Comparison of ENCODE assay signal across 15 cellular contexts in genomic region chr11:116170526-116171120, GRCh38.
A peak's percentile ranks its signal among the peaks of the same experiment; 100 is the strongest.
DNase-seq lines count a peak whose midpoint lies in the region; ATAC-seq and TF ChIP-seq lines count a peak whose summit lies in the region.
"Had no signal": no experiment of that assay in that cellular context is flagged by ENCODE, and none has a peak within 500 bp of the region (broad histone marks: within the 10 kb centered on the region; RNA-seq: fewer than 3 reads in every experiment).

No MANE protein-coding gene starts in this region.

- H3K4me1 ChIP-seq in left lung, result no peaks in the 10 kb centered on the region
- H3K4me1 ChIP-seq: HAP-1, SJSA1 had no signal

- ATAC-seq in left lung (peak; percentile 71), GM18858 (IDR thresholded peaks at IDR 0.05; ENCODE audit: unreplicated experiment) (no peak)
- ATAC-seq: heart left ventricle, sciatic nerve had no signal

- no peaks in the 10 kb centered on the region for H3K27me3 ChIP-seq in left lung
- H3K27me3 ChIP-seq: SJSA1 had no signal

- intact Hi-C loops in left lung (cut with DNase I), result no loop called here

- in situ Hi-C loops in GM13977 (cut with MboI; ENCODE audit: low pct_unique_long_range_greater_than_20kb, low sequenced_read_pairs, unreplicated experiment), result no loop called here

- no peak overlapping the region for H3K27ac ChIP-seq in left lung
- H3K27ac ChIP-seq: heart left ventricle, SJSA1 had no signal

- no peak overlapping the region for H3K4me3 ChIP-seq in left lung
- H3K4me3 ChIP-seq: HAP-1, heart left ventricle, SJSA1 had no signal

- H3K36me3 ChIP-seq in left lung, result no peaks in the 10 kb centered on the region
- H3K36me3 ChIP-seq: HAP-1, heart left ventricle, SJSA1 had no signal

- DNase-seq in DMS 273 (lab: John Stamatoyannopoulos, UW; ENCODE audit: unreplicated experiment) (peak; percentile 35), DMS 273 treated with DMSO at 0.1 percent for 48 hours (lab: John Stamatoyannopoulos, UW) (no peak), GM13977 (ENCODE audit: low spot score) (no peak), SHP77 treated with DMSO at 0.1 percent for 48 hours (lab: John Stamatoyannopoulos, UW) (peak; percentile 33), left lung (no peak), NCI-H1105 treated with DMSO at 0.1 percent for 48 hours (lab: John Stamatoyannopoulos, UW) (no peak)
- DNase-seq in activated T-cell treated with anti-CD3 and anti-CD28 coated beads, Interleukin-2, amount 50 U/mL, for 1 hour, result no peak
- DNase-seq: 8988T, EL, heart left ventricle, midbrain had no signal

- TF ChIP-seq CTCF in GM13977 (IDR thresholded peaks at IDR 0.05; ENCODE audit: extremely low read depth, insufficient read depth, missing control alignments) (peak; percentile 23), left lung (IDR thresholded peaks at IDR 0.05) (no peak)

- H3K9me3 ChIP-seq in left lung, result no peaks in the 10 kb centered on the region
- H3K9me3 ChIP-seq: HAP-1, heart left ventricle, SJSA1 had no signal

Comparison
In these comparisons a context has a peak if more than half of its experiments do, and no peak if none do; other contexts are left out.
1. DNase-seq: peak in DMS 273 (single experiment) and SHP77 treated with DMSO at 0.1 percent for 48 hours (single experiment); none in DMS 273 treated with DMSO at 0.1 percent for 48 hours (single experiment), GM13977 (single experiment), left lung (0 of 2), NCI-H1105 treated with DMSO at 0.1 percent for 48 hours (single experiment) and activated T-cell treated with anti-CD3 and anti-CD28 coated beads, Interleukin-2, amount 50 U/mL, for 1 hour (single experiment).